In the genomic region with DNA sequence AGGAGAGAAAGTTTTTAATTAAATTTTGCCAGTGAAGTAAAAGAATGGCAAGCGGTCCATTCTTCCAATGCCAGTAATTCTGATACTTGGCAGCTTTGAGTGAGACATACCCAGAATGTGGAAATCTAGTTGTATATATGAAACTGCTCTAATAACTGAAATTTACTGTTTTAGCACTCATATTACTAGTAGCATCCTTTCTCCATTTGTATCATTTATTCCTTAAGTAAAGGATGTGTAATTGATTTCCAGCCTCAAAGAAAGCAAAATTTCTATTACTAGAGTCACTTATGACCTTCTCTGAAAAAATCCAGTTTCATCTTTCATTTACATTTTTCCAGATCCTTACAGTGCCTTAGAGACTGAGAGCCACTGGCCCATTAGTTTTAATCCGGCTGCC, we compare ENCODE assay signal across 20 cellular contexts.
"Had no signal": no experiment of that assay in that cellular context is flagged by ENCODE, and none has a peak within 500 bp of the region (broad histone marks: within the 10 kb centered on the region; RNA-seq: fewer than 3 reads in every experiment).

No MANE protein-coding gene starts in this region.

- DNase-seq: activated CD4-positive, alpha-beta T cell treated with anti-CD3 and anti-CD28 coated beads for 48 hours; activated CD4-positive, alpha-beta T cell treated with anti-CD3 and anti-CD28 coated beads, Interleukin-2, amount 50 U/mL, for 48 hours; activated effector memory CD4-positive, alpha-beta T cell treated with anti-CD3 and anti-CD28 coated beads, Interleukin-2, amount 50 U/mL, for 16 hours; activated naive CD4-positive, alpha-beta T cell treated with anti-CD3 and anti-CD28 coated beads, Interleukin-2, amount 10 ng/mL, durations not matched to agents 7 days and 5 days; activated T-cell treated with anti-CD3 and anti-CD28 coated beads for 4 hours; amygdala; cerebellar nuclear complex; Kasumi-1; KBM-7; NCI-H1105 treated with DMSO at 0.1 percent for 48 hours; NCI-H1436 treated with DMSO at 0.1 percent for 48 hours; NCI-H187; NCI-H2081; NCI-H446; NCI-H524; SHP77; SW 1271 had no signal

- H3K4me3 Mint-ChIP-seq: activated naive CD4-positive, alpha-beta T cell treated with anti-CD3 and anti-CD28 coated beads, Interleukin-2, amount 10 ng/mL, durations not matched to agents 7 days and 5 days; brain had no signal

- H3K4me1 Mint-ChIP-seq: brain had no signal

- H3K9me3 Mint-ChIP-seq: activated naive CD4-positive, alpha-beta T cell treated with anti-CD3 and anti-CD28 coated beads, Interleukin-2, amount 10 ng/mL, durations not matched to agents 7 days and 5 days; brain had no signal

- ATAC-seq: activated CD4-positive, CD25-positive, alpha-beta regulatory T cell treated with anti-CD3 and anti-CD28 coated beads, Interleukin-2, amount 50 U/mL, for 24 hours; SK-N-SH treated with all-trans-retinoic acid at 6 μM for 48 hours had no signal

- H3K27me3 Mint-ChIP-seq: activated naive CD4-positive, alpha-beta T cell treated with anti-CD3 and anti-CD28 coated beads, Interleukin-2, amount 10 ng/mL, durations not matched to agents 7 days and 5 days; brain had no signal
